Comparison of ENCODE assay signal across 28 cellular contexts in the genomic region with DNA sequence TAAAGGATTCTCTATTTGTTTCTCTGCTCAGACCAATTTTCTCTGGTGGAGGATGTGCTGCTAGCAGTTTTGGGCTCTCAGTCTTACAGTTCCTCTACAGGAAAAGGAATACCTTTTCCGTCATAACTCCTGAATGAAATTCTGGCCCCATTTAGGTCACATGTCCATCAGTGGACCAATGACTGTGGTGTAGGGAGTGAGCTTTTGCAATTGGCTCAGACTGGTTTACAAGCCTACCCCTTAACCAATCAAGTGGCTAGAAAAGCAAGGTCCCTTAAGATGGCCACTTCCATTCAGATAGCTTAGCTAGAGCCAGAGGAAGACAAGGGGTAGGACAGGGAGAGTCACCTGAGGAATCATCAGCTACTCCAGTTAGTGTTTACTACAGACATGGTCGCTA.
"Had no signal": no experiment of that assay in that cellular context is flagged by ENCODE, and none has a peak within 500 bp of the region (broad histone marks: within the 10 kb centered on the region; RNA-seq: fewer than 3 reads in every experiment).

No MANE protein-coding gene starts in this region.

- ATAC-seq: activated CD8-positive, alpha-beta memory T cell treated with anti-CD3 and anti-CD28 coated beads, Interleukin-2, amount 10 ng/mL, durations not matched to agents 7 days and 5 days; activated naive CD4-positive, alpha-beta T cell treated with anti-CD3 and anti-CD28 coated beads, Interleukin-2, amount 50 U/mL, for 72 hours; SK-N-SH treated with all-trans-retinoic acid at 6 μM for 48 hours had no signal

- H3K36me3 Mint-ChIP-seq: activated CD8-positive, alpha-beta memory T cell treated with anti-CD3 and anti-CD28 coated beads, Interleukin-2, amount 10 ng/mL, durations not matched to agents 7 days and 5 days; activated naive CD4-positive, alpha-beta T cell treated with anti-CD3 and anti-CD28 coated beads, Interleukin-2, amount 50 U/mL, for 72 hours had no signal

- H3K27me3 ChIP-seq: breast epithelium, Peyer's patch, SJSA1 had no signal

- H3K4me3 ChIP-seq: breast epithelium, Peyer's patch, SJSA1 had no signal

- H3K4me1 ChIP-seq: breast epithelium, Peyer's patch had no signal

- H3K27me3 Mint-ChIP-seq: activated B cell treated with CpG ODN at 0.5 μM for 24 hours; activated T-cell treated with anti-CD3 and anti-CD28 coated beads, Interleukin-2, amount 50 U/mL, for 24 hours had no signal

- H3K9me3 ChIP-seq: breast epithelium, Peyer's patch, SJSA1 had no signal

- H3K27ac Mint-ChIP-seq: activated B cell treated with CpG ODN at 0.5 μM for 24 hours; activated CD4-positive, alpha-beta T cell treated with anti-CD3 and anti-CD28 coated beads, Interleukin-2, amount 10 ng/mL, durations not matched to agents 24 days and 14 days; activated CD8-positive, alpha-beta memory T cell treated with anti-CD3 and anti-CD28 coated beads, Interleukin-2, amount 10 ng/mL, durations not matched to agents 7 days and 5 days; activated T-cell treated with anti-CD3 and anti-CD28 coated beads, Interleukin-2, amount 50 U/mL, for 24 hours; activated T-helper 1 cell treated with anti-CD3 and anti-CD28 coated beads, Interleukin-12 subunit alpha, Interleukin-12 subunit beta, Interleukin-2, Interleukin-4 antibody, amounts not matched to agents 30 ng/mL and 10 ng/mL and 1 ng/mL, durations not matched to agents 14 hours and 24 hours and 36 hours; T-helper 1 cell treated with Interleukin-12 subunit alpha and Interleukin-12 subunit beta and Interleukin-4 antibody, amounts not matched to agents 30 μg/mL and 1 μg/mL, for 36 hours had no signal

- H3K9me3 Mint-ChIP-seq: activated B cell treated with CpG ODN at 0.5 μM for 24 hours; activated CD4-positive, alpha-beta T cell treated with anti-CD3 and anti-CD28 coated beads, Interleukin-2, amount 10 ng/mL, durations not matched to agents 24 days and 14 days; activated naive CD4-positive, alpha-beta T cell treated with anti-CD3 and anti-CD28 coated beads, Interleukin-2, amount 50 U/mL, for 72 hours; activated T-cell treated with anti-CD3 and anti-CD28 coated beads, Interleukin-2, amount 50 U/mL, for 24 hours; activated T-helper 1 cell treated with anti-CD3 and anti-CD28 coated beads, Interleukin-12 subunit alpha, Interleukin-12 subunit beta, Interleukin-2, Interleukin-4 antibody, amounts not matched to agents 30 ng/mL and 10 ng/mL and 1 ng/mL, durations not matched to agents 14 hours and 24 hours and 36 hours; T-helper 1 cell treated with Interleukin-12 subunit alpha and Interleukin-12 subunit beta and Interleukin-4 antibody, amounts not matched to agents 30 μg/mL and 1 μg/mL, for 36 hours had no signal

- DNase-seq: activated B cell treated with CpG ODN at 0.5 μM for 24 hours; activated CD4-positive, alpha-beta T cell treated with anti-CD3 and anti-CD28 coated beads for 1 hour; activated CD4-positive, alpha-beta T cell treated with anti-CD3 and anti-CD28 coated beads, Interleukin-2, amount 10 ng/mL, durations not matched to agents 24 days and 14 days; activated CD4-positive, alpha-beta T cell treated with anti-CD3 and anti-CD28 coated beads, Interleukin-2, amount 50 U/mL, for 48 hours; activated CD8-positive, alpha-beta memory T cell treated with anti-CD3 and anti-CD28 coated beads, Interleukin-2, amount 10 ng/mL, durations not matched to agents 7 days and 5 days; activated effector memory CD4-positive, alpha-beta T cell treated with Interleukin-2 at 50 U/mL for 16 hours; activated naive CD4-positive, alpha-beta T cell; activated T-cell treated with anti-CD3 and anti-CD28 coated beads, Interleukin-2, amount 50 U/mL, for 24 hours; aorta; caudate nucleus; Kasumi-1; NCI-H1105 treated with DMSO at 0.1 percent for 48 hours; NCI-H1436 treated with DMSO at 0.1 percent for 48 hours; NCI-H187; NCI-H2081; NCI-H510A treated with DMSO at 0.1 percent for 48 hours; NCI-H69; Peyer's patch; SHP77; SW 1271; T-helper 9 cell had no signal

- H3K36me3 ChIP-seq: breast epithelium, Peyer's patch, SJSA1 had no signal

- H3K27ac ChIP-seq: breast epithelium, Peyer's patch, RWPE1, SJSA1 had no signal

- H3K4me3 Mint-ChIP-seq: activated B cell treated with CpG ODN at 0.5 μM for 24 hours; activated CD4-positive, alpha-beta T cell treated with anti-CD3 and anti-CD28 coated beads, Interleukin-2, amount 10 ng/mL, durations not matched to agents 24 days and 14 days; activated CD8-positive, alpha-beta memory T cell treated with anti-CD3 and anti-CD28 coated beads, Interleukin-2, amount 10 ng/mL, durations not matched to agents 7 days and 5 days; activated T-cell treated with anti-CD3 and anti-CD28 coated beads, Interleukin-2, amount 50 U/mL, for 24 hours; activated T-helper 1 cell treated with anti-CD3 and anti-CD28 coated beads, Interleukin-12 subunit alpha, Interleukin-12 subunit beta, Interleukin-2, Interleukin-4 antibody, amounts not matched to agents 30 ng/mL and 10 ng/mL and 1 ng/mL, durations not matched to agents 14 hours and 24 hours and 36 hours; T-helper 1 cell treated with Interleukin-12 subunit alpha and Interleukin-12 subunit beta and Interleukin-4 antibody, amounts not matched to agents 30 μg/mL and 1 μg/mL, for 36 hours had no signal
